1 cellular context compared by ENCODE assay signal in the genomic region with DNA sequence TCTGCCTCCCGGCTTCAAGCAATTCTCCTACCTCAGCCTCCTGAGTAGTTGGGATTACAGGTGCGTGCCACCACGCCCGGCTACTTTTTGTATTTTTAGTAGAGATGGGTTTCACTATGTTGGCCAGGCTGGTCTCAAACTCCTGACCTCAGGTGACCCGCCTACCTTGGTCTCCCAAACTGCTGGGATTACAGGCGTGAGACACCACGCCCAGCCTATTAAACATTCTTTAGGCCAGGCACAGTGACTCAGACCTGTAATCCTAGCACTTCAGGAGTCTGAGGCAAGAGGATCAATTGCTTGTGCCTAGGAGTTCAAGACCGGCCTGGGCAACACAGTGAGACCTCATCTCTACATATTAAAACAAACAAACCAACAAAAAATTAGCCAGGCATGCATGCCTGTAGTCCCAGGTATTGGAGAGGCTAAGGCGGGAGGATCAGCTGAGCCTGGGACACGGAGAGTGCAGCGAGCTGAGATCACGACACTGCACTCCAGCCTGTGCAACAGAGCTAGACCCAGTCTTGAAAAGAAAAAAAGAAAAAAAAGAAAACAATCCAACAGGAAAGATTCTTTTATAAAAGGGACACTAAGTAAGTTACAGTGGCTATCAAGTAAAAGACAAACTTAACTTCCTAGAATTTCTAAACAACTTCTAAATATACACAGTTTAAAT.
TF ChIP-seq lines count a peak whose summit lies in the region.

No MANE protein-coding gene starts in this region.

TF ChIP-seq in HepG2, 621 proteins besides CTCF, POLR2A, EP300 and RAD21 (continues in another document):
- no peak for TF ChIP-seq NFKB2 (CRISPR knock-in tag; IDR thresholded peaks at IDR 0.05; ENCODE audit: borderline replicate concordance)
- TF ChIP-seq GZF1 (CRISPR knock-in tag; IDR thresholded peaks at IDR 0.05): no peak
- TF ChIP-seq TSC22D2 (CRISPR knock-in tag; IDR thresholded peaks at IDR 0.05; ENCODE audit: borderline replicate concordance): no peak
- no peak for TF ChIP-seq ZSCAN21 (CRISPR knock-in tag; IDR thresholded peaks at IDR 0.05; ENCODE audit: borderline replicate concordance)
- no peak for TF ChIP-seq E2F5 (CRISPR knock-in tag; conservative IDR thresholded peaks at IDR 0.05)
- no peak for TF ChIP-seq EEA1 (CRISPR knock-in tag; IDR thresholded peaks at IDR 0.05; ENCODE audit: borderline replicate concordance)
- no peak for TF ChIP-seq HNRNPUL1 (IDR thresholded peaks at IDR 0.05; ENCODE audit: low read depth, low read length)
- TF ChIP-seq, protein P1, sequence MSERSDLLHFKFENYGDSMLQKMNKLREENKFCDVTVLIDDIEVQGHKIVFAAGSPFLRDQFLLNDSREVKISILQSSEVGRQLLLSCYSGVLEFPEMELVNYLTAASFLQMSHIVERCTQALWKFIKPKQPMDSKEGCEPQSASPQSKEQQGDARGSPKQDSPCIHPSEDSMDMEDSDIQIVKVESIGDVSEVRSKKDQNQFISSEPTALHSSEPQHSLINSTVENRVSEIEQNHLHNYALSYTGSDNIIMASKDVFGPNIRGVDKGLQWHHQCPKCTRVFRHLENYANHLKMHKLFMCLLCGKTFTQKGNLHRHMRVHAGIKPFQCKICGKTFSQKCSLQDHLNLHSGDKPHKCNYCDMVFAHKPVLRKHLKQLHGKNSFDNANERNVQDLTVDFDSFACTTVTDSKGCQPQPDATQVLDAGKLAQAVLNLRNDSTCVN (CRISPR knock-in tag; IDR thresholded peaks at IDR 0.05; ENCODE audit: borderline replicate concordance): 0 out of 2 replicates have a peak, but pooled peaks have one; percentile 40
- no peak for TF ChIP-seq ATAD3A (CRISPR knock-in tag; IDR thresholded peaks at IDR 0.05)
- no peak for TF ChIP-seq ZNF12 (CRISPR knock-in tag; IDR thresholded peaks at IDR 0.05)
- TF ChIP-seq TCF7L2 (IDR thresholded peaks at IDR 0.05; ENCODE audit: low read depth, low read length): no peak
- TF ChIP-seq, protein P2, sequence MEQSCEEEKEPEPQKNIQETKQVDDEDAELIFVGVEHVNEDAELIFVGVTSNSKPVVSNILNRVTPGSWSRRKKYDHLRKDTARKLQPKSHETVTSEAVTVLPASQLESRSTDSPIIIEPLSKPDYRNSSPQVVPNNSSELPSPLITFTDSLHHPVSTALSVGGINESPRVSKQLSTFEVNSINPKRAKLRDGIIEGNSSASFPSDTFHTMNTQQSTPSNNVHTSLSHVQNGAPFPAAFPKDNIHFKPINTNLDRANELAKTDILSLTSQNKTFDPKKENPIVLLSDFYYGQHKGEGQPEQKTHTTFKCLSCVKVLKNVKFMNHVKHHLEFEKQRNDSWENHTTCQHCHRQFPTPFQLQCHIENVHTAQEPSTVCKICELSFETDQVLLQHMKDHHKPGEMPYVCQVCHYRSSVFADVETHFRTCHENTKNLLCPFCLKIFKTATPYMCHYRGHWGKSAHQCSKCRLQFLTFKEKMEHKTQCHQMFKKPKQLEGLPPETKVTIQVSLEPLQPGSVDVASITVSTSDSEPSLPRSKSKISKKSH (CRISPR knock-in tag; IDR thresholded peaks at IDR 0.05; ENCODE audit: borderline replicate concordance): 0 out of 2 replicates have a peak, but pooled peaks have one; percentile 70
- no peak for TF ChIP-seq ZNF7 (CRISPR knock-in tag; IDR thresholded peaks at IDR 0.05)
- TF ChIP-seq ZNF10 (CRISPR knock-in tag; IDR thresholded peaks at IDR 0.05; ENCODE audit: borderline replicate concordance, low read depth): no peak
- no peak for TF ChIP-seq ZNF101 (CRISPR knock-in tag; IDR thresholded peaks at IDR 0.05; ENCODE audit: borderline replicate concordance, low read depth)
- TF ChIP-seq DR1 (CRISPR knock-in tag; IDR thresholded peaks at IDR 0.05): no peak
- TF ChIP-seq NR0B2 (CRISPR knock-in tag; IDR thresholded peaks at IDR 0.05): no peak
- no peak for TF ChIP-seq ARNT2 (CRISPR knock-in tag; IDR thresholded peaks at IDR 0.05; ENCODE audit: low read depth)
- TF ChIP-seq ZNF556 (CRISPR knock-in tag; IDR thresholded peaks at IDR 0.05; ENCODE audit: borderline replicate concordance): no peak
- no peak for TF ChIP-seq ZNF326 (CRISPR knock-in tag; IDR thresholded peaks at IDR 0.05; ENCODE audit: borderline replicate concordance)
- no peak for TF ChIP-seq ZNF333 (CRISPR knock-in tag; IDR thresholded peaks at IDR 0.05; ENCODE audit: borderline replicate concordance)
- TF ChIP-seq ZNF746 (CRISPR knock-in tag; IDR thresholded peaks at IDR 0.05): no peak
- no peak for TF ChIP-seq ZNF121 (CRISPR knock-in tag; IDR thresholded peaks at IDR 0.05)
- no peak for TF ChIP-seq ZKSCAN5 (CRISPR knock-in tag; IDR thresholded peaks at IDR 0.05)
- no peak for TF ChIP-seq SPEN (CRISPR knock-in tag; IDR thresholded peaks at IDR 0.05; ENCODE audit: low read depth)
- TF ChIP-seq MAZ (IDR thresholded peaks at IDR 0.05; ENCODE audit: borderline replicate concordance, low read depth, low read length): no peak
- TF ChIP-seq MAZ (CRISPR knock-in tag; IDR thresholded peaks at IDR 0.05; ENCODE audit: low read depth): no peak
- TF ChIP-seq YEATS2 (CRISPR knock-in tag; IDR thresholded peaks at IDR 0.05; ENCODE audit: borderline replicate concordance): no peak
- TF ChIP-seq MZF1 (CRISPR knock-in tag; IDR thresholded peaks at IDR 0.05; ENCODE audit: borderline replicate concordance): no peak
- no peak for TF ChIP-seq GTF3A (CRISPR knock-in tag; conservative IDR thresholded peaks at IDR 0.05)
- peak; percentile 48; the same call in 1 of the 2 replicates for TF ChIP-seq ZNF891 (CRISPR knock-in tag; IDR thresholded peaks at IDR 0.05)
- TF ChIP-seq RFXAP (CRISPR knock-in tag; IDR thresholded peaks at IDR 0.05; ENCODE audit: borderline replicate concordance): no peak
- no peak for TF ChIP-seq CREBL2 (CRISPR knock-in tag; IDR thresholded peaks at IDR 0.05; ENCODE audit: borderline replicate concordance)
- peak; percentile 51; the same call in 1 of the 2 replicates for TF ChIP-seq NRL (CRISPR knock-in tag; IDR thresholded peaks at IDR 0.05; ENCODE audit: borderline replicate concordance)
- no peak for TF ChIP-seq ZNF709 (CRISPR knock-in tag; IDR thresholded peaks at IDR 0.05)
- no peak for TF ChIP-seq CEBPB (IDR thresholded peaks at IDR 0.05; ENCODE audit: borderline replicate concordance, low read depth, low read length)
- no peak for TF ChIP-seq TERF1 (CRISPR knock-in tag; IDR thresholded peaks at IDR 0.05)
- TF ChIP-seq ARID2 (CRISPR knock-in tag; IDR thresholded peaks at IDR 0.05; ENCODE audit: borderline replicate concordance): no peak
- TF ChIP-seq SOX13 (IDR thresholded peaks at IDR 0.05): 0 out of 2 replicates have a peak, but pooled peaks have one; percentile 5
- no peak for TF ChIP-seq SOX13 (CRISPR knock-in tag; conservative IDR thresholded peaks at IDR 0.05 in 1 of 2, IDR thresholded peaks at IDR 0.05 in 1 of 2)
- TF ChIP-seq, protein P3, sequence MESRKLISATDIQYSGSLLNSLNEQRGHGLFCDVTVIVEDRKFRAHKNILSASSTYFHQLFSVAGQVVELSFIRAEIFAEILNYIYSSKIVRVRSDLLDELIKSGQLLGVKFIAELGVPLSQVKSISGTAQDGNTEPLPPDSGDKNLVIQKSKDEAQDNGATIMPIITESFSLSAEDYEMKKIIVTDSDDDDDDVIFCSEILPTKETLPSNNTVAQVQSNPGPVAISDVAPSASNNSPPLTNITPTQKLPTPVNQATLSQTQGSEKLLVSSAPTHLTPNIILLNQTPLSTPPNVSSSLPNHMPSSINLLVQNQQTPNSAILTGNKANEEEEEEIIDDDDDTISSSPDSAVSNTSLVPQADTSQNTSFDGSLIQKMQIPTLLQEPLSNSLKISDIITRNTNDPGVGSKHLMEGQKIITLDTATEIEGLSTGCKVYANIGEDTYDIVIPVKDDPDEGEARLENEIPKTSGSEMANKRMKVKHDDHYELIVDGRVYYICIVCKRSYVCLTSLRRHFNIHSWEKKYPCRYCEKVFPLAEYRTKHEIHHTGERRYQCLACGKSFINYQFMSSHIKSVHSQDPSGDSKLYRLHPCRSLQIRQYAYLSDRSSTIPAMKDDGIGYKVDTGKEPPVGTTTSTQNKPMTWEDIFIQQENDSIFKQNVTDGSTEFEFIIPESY (CRISPR knock-in tag; IDR thresholded peaks at IDR 0.05): no peak
- no peak for TF ChIP-seq ZNF775 (CRISPR knock-in tag; IDR thresholded peaks at IDR 0.05; ENCODE audit: borderline replicate concordance)
- TF ChIP-seq, protein P4, sequence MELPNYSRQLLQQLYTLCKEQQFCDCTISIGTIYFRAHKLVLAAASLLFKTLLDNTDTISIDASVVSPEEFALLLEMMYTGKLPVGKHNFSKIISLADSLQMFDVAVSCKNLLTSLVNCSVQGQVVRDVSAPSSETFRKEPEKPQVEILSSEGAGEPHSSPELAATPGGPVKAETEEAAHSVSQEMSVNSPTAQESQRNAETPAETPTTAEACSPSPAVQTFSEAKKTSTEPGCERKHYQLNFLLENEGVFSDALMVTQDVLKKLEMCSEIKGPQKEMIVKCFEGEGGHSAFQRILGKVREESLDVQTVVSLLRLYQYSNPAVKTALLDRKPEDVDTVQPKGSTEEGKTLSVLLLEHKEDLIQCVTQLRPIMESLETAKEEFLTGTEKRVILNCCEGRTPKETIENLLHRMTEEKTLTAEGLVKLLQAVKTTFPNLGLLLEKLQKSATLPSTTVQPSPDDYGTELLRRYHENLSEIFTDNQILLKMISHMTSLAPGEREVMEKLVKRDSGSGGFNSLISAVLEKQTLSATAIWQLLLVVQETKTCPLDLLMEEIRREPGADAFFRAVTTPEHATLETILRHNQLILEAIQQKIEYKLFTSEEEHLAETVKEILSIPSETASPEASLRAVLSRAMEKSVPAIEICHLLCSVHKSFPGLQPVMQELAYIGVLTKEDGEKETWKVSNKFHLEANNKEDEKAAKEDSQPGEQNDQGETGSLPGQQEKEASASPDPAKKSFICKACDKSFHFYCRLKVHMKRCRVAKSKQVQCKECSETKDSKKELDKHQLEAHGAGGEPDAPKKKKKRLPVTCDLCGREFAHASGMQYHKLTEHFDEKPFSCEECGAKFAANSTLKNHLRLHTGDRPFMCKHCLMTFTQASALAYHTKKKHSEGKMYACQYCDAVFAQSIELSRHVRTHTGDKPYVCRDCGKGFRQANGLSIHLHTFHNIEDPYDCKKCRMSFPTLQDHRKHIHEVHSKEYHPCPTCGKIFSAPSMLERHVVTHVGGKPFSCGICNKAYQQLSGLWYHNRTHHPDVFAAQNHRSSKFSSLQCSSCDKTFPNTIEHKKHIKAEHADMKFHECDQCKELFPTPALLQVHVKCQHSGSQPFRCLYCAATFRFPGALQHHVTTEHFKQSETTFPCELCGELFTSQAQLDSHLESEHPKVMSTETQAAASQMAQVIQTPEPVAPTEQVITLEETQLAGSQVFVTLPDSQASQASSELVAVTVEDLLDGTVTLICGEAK (IDR thresholded peaks at IDR 0.05): no peak
- TF ChIP-seq, protein P4 (CRISPR knock-in tag; IDR thresholded peaks at IDR 0.05): 0 out of 2 replicates have a peak, but pooled peaks have one; percentile 30
- no peak for TF ChIP-seq ZNF124 (CRISPR knock-in tag; IDR thresholded peaks at IDR 0.05)
- TF ChIP-seq RBM22 (optimal IDR thresholded peaks at IDR 0.05; ENCODE audit: low read length): peak; percentile 64
- TF ChIP-seq HNF4G (IDR thresholded peaks at IDR 0.05; ENCODE audit: borderline replicate concordance, low read depth, low read length): no peak
- TF ChIP-seq HNF4G (CRISPR knock-in tag; IDR thresholded peaks at IDR 0.05; ENCODE audit: borderline replicate concordance, low read depth): no peak
- no peak for TF ChIP-seq KMT2A (CRISPR knock-in tag; IDR thresholded peaks at IDR 0.05)
